In the genomic region with DNA sequence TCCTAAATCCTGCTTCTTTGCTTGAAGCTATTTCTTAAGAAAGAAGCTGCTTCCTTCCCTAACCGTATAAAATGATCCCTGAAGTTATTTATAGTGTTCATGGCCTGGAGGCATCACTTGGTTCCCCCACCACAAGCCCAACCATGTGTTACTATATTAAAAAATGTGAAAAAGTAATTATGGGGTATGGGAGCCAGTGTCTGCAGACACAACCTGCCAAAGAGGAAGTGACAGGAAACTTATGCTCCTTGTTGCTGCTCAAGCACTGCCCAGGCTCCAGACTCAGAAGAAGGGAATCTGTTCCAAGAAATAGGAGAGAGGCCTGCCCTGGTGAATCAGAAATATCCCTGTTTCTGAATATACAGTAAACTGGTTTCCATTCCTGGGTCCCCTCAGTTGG, we compare ENCODE assay signal across 16 cellular contexts.
DNase-seq lines count a peak whose midpoint lies in the region; TF ChIP-seq lines count a peak whose summit lies in the region.
"Had no signal": no experiment of that assay in that cellular context is flagged by ENCODE, and none has a peak within 500 bp of the region (broad histone marks: within the 10 kb centered on the region; RNA-seq: fewer than 3 reads in every experiment).

No MANE protein-coding gene starts in this region.

- H3K4me1 ChIP-seq in esophagus muscularis mucosa (peaks cover 5 to 25% (median 22%) of the 10 kb centered on the region in 4 donors), mesodermal cell (ENCODE audit: control insufficient read depth, insufficient read depth, low read length, poor library complexity, severe bottlenecking) (peaks cover 48% of the 10 kb centered on the region)
- H3K4me1 ChIP-seq: uterus had no signal

- TF ChIP-seq EP300 in esophagus muscularis mucosa (IDR thresholded peaks at IDR 0.05): no peak

- H3K27ac ChIP-seq in esophagus muscularis mucosa (replicated peaks in 1 of 4): peak overlapping the region in 3 of 4 donors; percentile 14 to 28 (median 25)
- peak overlapping the region; percentile 60 for H3K27ac ChIP-seq in mesodermal cell (ENCODE audit: low read depth, low read length, severe bottlenecking)
- H3K27ac ChIP-seq: spleen had no signal

- DNase-seq in BJ (ENCODE audit: low read depth) (peak; percentile 27), NCI-H446 (lab: John Stamatoyannopoulos, UW) (peak; percentile 5 to 64), esophagus muscularis mucosa (ENCODE audit: extremely low spot score) (no peak), NCI-H2029 (lab: John Stamatoyannopoulos, UW) (no peak), NCI-H2227 (lab: John Stamatoyannopoulos, UW; ENCODE audit: unreplicated experiment) (no peak), T-helper 1 cell (no peak)
- DNase-seq in activated naive CD4-positive, alpha-beta T cell treated with anti-CD3 and anti-CD28 coated beads, Interleukin-2, amount 10 ng/mL, durations not matched to agents 7 days and 5 days: no peak
- DNase-seq: activated CD4-positive, alpha-beta T cell treated with anti-CD3 and anti-CD28 coated beads for 1 hour; activated T-cell treated with anti-CD3 and anti-CD28 coated beads, Interleukin-2, amount 50 U/mL, for 48 hours; naive B cell; NCI-H1092; NCI-H526 treated with DMSO at 0.1 percent for 48 hours; spleen; uterus had no signal

- H3K27me3 ChIP-seq in BJ (ENCODE audit: control insufficient read depth, insufficient read depth, low read length) (no peaks in the 10 kb centered on the region), esophagus muscularis mucosa (peaks cover 0 to 7% (median 0%) of the 10 kb centered on the region in 4 donors)
- H3K27me3 ChIP-seq: uterus had no signal

- no peaks in the 10 kb centered on the region for H3K36me3 ChIP-seq in BJ (ENCODE audit: control insufficient read depth, insufficient read depth, low read length)
- no peaks in the 10 kb centered on the region for H3K36me3 ChIP-seq in esophagus muscularis mucosa
- no peaks in the 10 kb centered on the region for H3K36me3 ChIP-seq in mesodermal cell (ENCODE audit: control insufficient read depth, insufficient read depth, low read length)
- H3K36me3 ChIP-seq: spleen, uterus had no signal

- H3K9me3 ChIP-seq in esophagus muscularis mucosa (no peaks in the 10 kb centered on the region), mesodermal cell (ENCODE audit: control insufficient read depth, low read length) (no peaks in the 10 kb centered on the region)
- H3K9me3 ChIP-seq: spleen, uterus had no signal

- 29% methylated on average over 1 of the region's 1 CpG for whole genome bisulfite sequencing in esophagus muscularis mucosa
- WGBS in mesodermal cell (ENCODE audit: insufficient coverage in 2 of 2), 2 experiments: no CpG with 5 or more reads among the region's 1 CpG

- TF ChIP-seq CTCF in BJ (IDR thresholded peaks at IDR 0.05; ENCODE audit: insufficient read depth, low read depth, low read length) (no peak), esophagus muscularis mucosa (IDR thresholded peaks at IDR 0.05) (no peak)

- no peak for TF ChIP-seq POLR2A in esophagus muscularis mucosa (IDR thresholded peaks at IDR 0.05; ENCODE audit: low read depth)

- CTCF ChIA-PET in BJ (lab: Yijun Ruan, JAX): interaction anchor here (1.0 to 7.7 kb wide), 18 partner anchors 8 to 740 kb away, joined by 3 to 43 read pairs (median 6); a partner anchor contains a TSS
- CTCF ChIA-PET in activated naive CD4-positive, alpha-beta T cell treated with anti-CD3 and anti-CD28 coated beads, Interleukin-2, amount 10 ng/mL, durations not matched to agents 7 days and 5 days (lab: Charles Lee): interaction anchor here (1.2 to 3.4 kb wide), 4 partner anchors 11 to 635 kb away, joined by 4 to 12 read pairs (median 8); no protein-coding TSS in a partner anchor

- H3K4me3 ChIP-seq in BJ (ENCODE audit: low read depth, low read length) (no peak overlapping the region), esophagus muscularis mucosa (no peak overlapping the region), mesodermal cell (ENCODE audit: extremely low read depth, insufficient read depth, low read length, poor library complexity, severe bottlenecking) (no peak overlapping the region)
- H3K4me3 ChIP-seq: spleen, uterus had no signal

- no peaks in the 10 kb centered on the region for H3K36me3 Mint-ChIP-seq in activated naive CD4-positive, alpha-beta T cell treated with anti-CD3 and anti-CD28 coated beads, Interleukin-2, amount 10 ng/mL, durations not matched to agents 7 days and 5 days
- H3K36me3 Mint-ChIP-seq: brain, naive B cell had no signal

- intact Hi-C loops in esophagus muscularis mucosa (cut with DNase I): loop anchor here (10.0 kb wide), 1 partner anchor 219 kb away; a partner anchor contains a TSS

- H3K27me3 Mint-ChIP-seq in activated naive CD4-positive, alpha-beta T cell treated with anti-CD3 and anti-CD28 coated beads, Interleukin-2, amount 10 ng/mL, durations not matched to agents 7 days and 5 days: peaks cover 30% of the 10 kb centered on the region

- POLR2A ChIA-PET in BJ (lab: Charles Lee): no interaction called here

- H3K4me1 Mint-ChIP-seq in activated naive CD4-positive, alpha-beta T cell treated with anti-CD3 and anti-CD28 coated beads, Interleukin-2, amount 10 ng/mL, durations not matched to agents 7 days and 5 days: peaks cover 8% of the 10 kb centered on the region
- H3K4me1 Mint-ChIP-seq: naive B cell had no signal

- no peak overlapping the region for H3K4me3 Mint-ChIP-seq in activated naive CD4-positive, alpha-beta T cell treated with anti-CD3 and anti-CD28 coated beads, Interleukin-2, amount 10 ng/mL, durations not matched to agents 7 days and 5 days
- H3K4me3 Mint-ChIP-seq: brain, naive B cell had no signal

- H3K9me3 Mint-ChIP-seq in activated naive CD4-positive, alpha-beta T cell treated with anti-CD3 and anti-CD28 coated beads, Interleukin-2, amount 10 ng/mL, durations not matched to agents 7 days and 5 days: no peaks in the 10 kb centered on the region
- H3K9me3 Mint-ChIP-seq: brain, naive B cell had no signal

- no peak overlapping the region for H3K27ac Mint-ChIP-seq in activated naive CD4-positive, alpha-beta T cell treated with anti-CD3 and anti-CD28 coated beads, Interleukin-2, amount 10 ng/mL, durations not matched to agents 7 days and 5 days

Comparison
In these comparisons a context has a peak if more than half of its experiments do, and no peak if none do; other contexts are left out.
1. DNase-seq: peak in BJ (single experiment) and NCI-H446 (2 of 2); none in esophagus muscularis mucosa (single experiment), NCI-H2029 (single experiment), NCI-H2227 (single experiment), T-helper 1 cell (0 of 5) and activated naive CD4-positive, alpha-beta T cell treated with anti-CD3 and anti-CD28 coated beads, Interleukin-2, amount 10 ng/mL, durations not matched to agents 7 days and 5 days (single experiment).